Comparison of ENCODE assay signal across 26 cellular contexts in genomic region chr10:17385066-17385465, GRCh38.
"Had no signal": no experiment of that assay in that cellular context is flagged by ENCODE, and none has a peak within 500 bp of the region (broad histone marks: within the 10 kb centered on the region; RNA-seq: fewer than 3 reads in every experiment).

No MANE protein-coding gene starts in this region.

- H3K27me3 Mint-ChIP-seq: activated B cell treated with CpG ODN at 0.5 μM for 24 hours; activated CD4-positive, alpha-beta T cell treated with anti-CD3 and anti-CD28 coated beads, Interleukin-2, amount 10 ng/mL, durations not matched to agents 24 days and 14 days; activated naive CD4-positive, alpha-beta T cell treated with anti-CD3 and anti-CD28 coated beads, Interleukin-2, amount 10 ng/mL, durations not matched to agents 7 days and 5 days; activated naive CD8-positive, alpha-beta T cell treated with anti-CD3 and anti-CD28 coated beads for 36 hours had no signal

- ATAC-seq: activated T-cell treated with anti-CD3 and anti-CD28 coated beads, Interleukin-2, amount 50 U/mL, for 4 hours; SK-N-SH treated with all-trans-retinoic acid at 6 μM for 48 hours had no signal

- H3K4me3 Mint-ChIP-seq: activated B cell treated with CpG ODN at 0.5 μM for 24 hours; activated CD4-positive, alpha-beta T cell treated with anti-CD3 and anti-CD28 coated beads, Interleukin-2, amount 10 ng/mL, durations not matched to agents 24 days and 14 days; activated naive CD4-positive, alpha-beta T cell treated with anti-CD3 and anti-CD28 coated beads, Interleukin-2, amount 10 ng/mL, durations not matched to agents 7 days and 5 days; activated naive CD8-positive, alpha-beta T cell treated with anti-CD3 and anti-CD28 coated beads for 36 hours; activated T-cell treated with anti-CD3 and anti-CD28 coated beads, Interleukin-2, amount 50 U/mL, for 4 hours; T-helper 1 cell treated with Interleukin-12 subunit alpha and Interleukin-12 subunit beta and Interleukin-4 antibody, amounts not matched to agents 30 μg/mL and 1 μg/mL, for 36 hours had no signal

- H3K9me3 Mint-ChIP-seq: activated B cell treated with CpG ODN at 0.5 μM for 24 hours; activated CD4-positive, alpha-beta T cell treated with anti-CD3 and anti-CD28 coated beads, Interleukin-2, amount 10 ng/mL, durations not matched to agents 24 days and 14 days; activated naive CD4-positive, alpha-beta T cell treated with anti-CD3 and anti-CD28 coated beads, Interleukin-2, amount 10 ng/mL, durations not matched to agents 7 days and 5 days; activated naive CD8-positive, alpha-beta T cell treated with anti-CD3 and anti-CD28 coated beads for 36 hours; activated T-cell treated with anti-CD3 and anti-CD28 coated beads, Interleukin-2, amount 50 U/mL, for 4 hours; activated T-helper 2 cell treated with anti-CD3 and anti-CD28 coated beads, Interferon-gamma antibody, Interleukin-2, Interleukin-4, amounts not matched to agents 10 μg/mL and 5 μg/mL and 100 μg/mL, durations not matched to agents 14 hours and 24 hours and 36 hours; T-helper 1 cell treated with Interleukin-12 subunit alpha and Interleukin-12 subunit beta and Interleukin-4 antibody, amounts not matched to agents 30 μg/mL and 1 μg/mL, for 36 hours had no signal

- H3K4me2 ChIP-seq: KMS-11 had no signal

- H3K4me1 ChIP-seq: Peyer's patch, SJSA1 had no signal

- H3K27ac ChIP-seq: brain microvascular endothelial cell, KMS-11, Peyer's patch, RWPE1, SJSA1 had no signal

- H3K4me1 Mint-ChIP-seq: activated B cell treated with CpG ODN at 0.5 μM for 24 hours; activated CD4-positive, alpha-beta T cell treated with anti-CD3 and anti-CD28 coated beads, Interleukin-2, amount 10 ng/mL, durations not matched to agents 24 days and 14 days; activated naive CD4-positive, alpha-beta T cell treated with anti-CD3 and anti-CD28 coated beads, Interleukin-2, amount 10 ng/mL, durations not matched to agents 7 days and 5 days had no signal

- H3K36me3 ChIP-seq: brain microvascular endothelial cell, Peyer's patch, SJSA1 had no signal

- H3K9ac ChIP-seq: KMS-11 had no signal

- H3K27ac Mint-ChIP-seq: activated B cell treated with CpG ODN at 0.5 μM for 24 hours; activated CD4-positive, alpha-beta T cell treated with anti-CD3 and anti-CD28 coated beads, Interleukin-2, amount 10 ng/mL, durations not matched to agents 24 days and 14 days; activated naive CD4-positive, alpha-beta T cell treated with anti-CD3 and anti-CD28 coated beads, Interleukin-2, amount 10 ng/mL, durations not matched to agents 7 days and 5 days; activated naive CD8-positive, alpha-beta T cell treated with anti-CD3 and anti-CD28 coated beads for 36 hours; activated T-helper 2 cell treated with anti-CD3 and anti-CD28 coated beads, Interferon-gamma antibody, Interleukin-2, Interleukin-4, amounts not matched to agents 10 μg/mL and 5 μg/mL and 100 μg/mL, durations not matched to agents 14 hours and 24 hours and 36 hours; T-helper 1 cell treated with Interleukin-12 subunit alpha and Interleukin-12 subunit beta and Interleukin-4 antibody, amounts not matched to agents 30 μg/mL and 1 μg/mL, for 36 hours had no signal

- H3K27me3 ChIP-seq: brain microvascular endothelial cell, Peyer's patch had no signal

- DNase-seq: activated B cell treated with CpG ODN at 0.5 μM for 24 hours; activated CD4-positive, alpha-beta T cell treated with anti-CD3 and anti-CD28 coated beads for 1 hour; activated CD4-positive, alpha-beta T cell treated with anti-CD3 and anti-CD28 coated beads, Interleukin-2, amount 10 ng/mL, durations not matched to agents 24 days and 14 days; activated CD4-positive, alpha-beta T cell treated with anti-CD3 and anti-CD28 coated beads, Interleukin-2, amount 50 U/mL, for 48 hours; activated CD8-positive, alpha-beta memory T cell treated with anti-CD3 and anti-CD28 coated beads for 24 hours; activated gamma-delta T cell treated with Interleukin-2 at 50 U/mL for 16 hours; activated naive CD4-positive, alpha-beta T cell treated with anti-CD3 and anti-CD28 coated beads, Interleukin-2, amount 10 ng/mL, durations not matched to agents 7 days and 5 days; activated naive CD8-positive, alpha-beta T cell treated with anti-CD3 and anti-CD28 coated beads for 36 hours; activated T-cell treated with anti-CD3 and anti-CD28 coated beads, Interleukin-2, amount 50 U/mL, for 4 hours; brain microvascular endothelial cell; IMR-90; NCI-H1092; NCI-H1417 treated with DMSO at 0.1 percent for 48 hours; NCI-H1694 treated with DMSO at 0.1 percent for 48 hours; NCI-H2029 treated with DMSO at 0.1 percent for 48 hours; NCI-H345; NCI-H510A; NCI-H526 treated with DMSO at 0.1 percent for 48 hours; Peyer's patch; SHP77 had no signal

- H3K36me3 Mint-ChIP-seq: activated naive CD4-positive, alpha-beta T cell treated with anti-CD3 and anti-CD28 coated beads, Interleukin-2, amount 10 ng/mL, durations not matched to agents 7 days and 5 days; activated naive CD8-positive, alpha-beta T cell treated with anti-CD3 and anti-CD28 coated beads for 36 hours had no signal

- H3K9me3 ChIP-seq: Peyer's patch, SJSA1 had no signal

- H3K4me3 ChIP-seq: Peyer's patch, SJSA1 had no signal
